ENCODE assay signal across 31 cellular contexts in genomic region chrX:21948897-21949578, GRCh38. TPM values are rescaled to one million over a fixed set of nuclear protein-coding genes. Genes with fewer than 3 reads are reported as not detected.
DNase-seq lines count a peak whose midpoint lies in the region; ATAC-seq, FAIRE-seq and TF ChIP-seq lines count a peak whose summit lies in the region.
"Had no signal": no experiment of that assay in that cellular context is flagged by ENCODE, and none has a peak within 500 bp of the region (broad histone marks: within the 10 kb centered on the region; RNA-seq: fewer than 3 reads in every experiment).

No MANE protein-coding gene starts in this region.

- DNase-seq in activated CD8-positive, alpha-beta memory T cell treated with anti-CD3 and anti-CD28 coated beads, Interleukin-2, amount 10 ng/mL, durations not matched to agents 7 days and 5 days = no peak
- DNase-seq in activated CD8-positive, alpha-beta memory T cell treated with anti-CD3 and anti-CD28 coated beads, Interleukin-2, amount 50 U/mL, for 48 hours = no peak
- DNase-seq in heart right ventricle (no peak), osteocyte (ENCODE audit: extremely low spot score, unreplicated experiment) (peak; percentile 32), NCI-H2171 treated with DMSO at 0.1 percent for 48 hours (lab: John Stamatoyannopoulos, UW) (no peak), NCI-H446 (lab: John Stamatoyannopoulos, UW) (no peak), GM19239 (ENCODE audit: insufficient read length, low spot score) (no peak)
- DNase-seq: activated B cell treated with CpG ODN at 0.5 μM for 24 hours; activated CD4-positive, alpha-beta T cell treated with anti-CD3 and anti-CD28 coated beads, Interleukin-2, amount 10 ng/mL, durations not matched to agents 7 days and 5 days; activated T-cell treated with anti-CD3 and anti-CD28 coated beads, Interleukin-2, amount 50 U/mL, for 72 hours; AML-193; central memory CD4-positive, alpha-beta T cell; DMS153; foreskin fibroblast; HCEC 1CT; NCI-H1436; NCI-H2081; NCI-H345; NCI-H774; right lobe of liver; stimulated activated CD4-positive, alpha-beta T cell treated with anti-CD3 and anti-CD28 coated beads, Interleukin-12 subunit alpha, Interleukin-12 subunit beta, amount 100 ng/mL, for 4 hours; stimulated activated CD4-positive, alpha-beta T cell treated with anti-CD3 and anti-CD28 coated beads, Interleukin-2, amount 100 ng/mL, for 48 hours; tibial artery had no signal

- peaks cover 12% of the 10 kb centered on the region for H3K36me3 Mint-ChIP-seq in activated CD8-positive, alpha-beta memory T cell treated with anti-CD3 and anti-CD28 coated beads, Interleukin-2, amount 10 ng/mL, durations not matched to agents 7 days and 5 days
- no peaks in the 10 kb centered on the region for H3K36me3 Mint-ChIP-seq in osteocyte (ENCODE audit: unreplicated experiment)

- H3K4me1 ChIP-seq in HEK293 (ENCODE audit: control insufficient read depth, insufficient read depth, low read length) (peaks cover 7% of the 10 kb centered on the region), heart right ventricle (peaks cover 0 to 53% (median 11%) of the 10 kb centered on the region in 9 donors)
- H3K4me1 ChIP-seq: parathyroid adenoma, right lobe of liver had no signal

- ATAC-seq in activated CD8-positive, alpha-beta memory T cell treated with anti-CD3 and anti-CD28 coated beads, Interleukin-2, amount 10 ng/mL, durations not matched to agents 7 days and 5 days = no peak
- peak in 6 of 8 donors; percentile 29 to 55 (median 44) for ATAC-seq in heart right ventricle
- ATAC-seq: A549; activated T-cell treated with anti-CD3 and anti-CD28 coated beads, Interleukin-2, amount 50 U/mL, for 72 hours; esophagus mucosa; GM12878; right lobe of liver had no signal

- no peak for FAIRE-seq in GM19239 (lab: Jason Lieb, UNC)
- FAIRE-seq: A549 had no signal

- no peaks in the 10 kb centered on the region for H3K9me3 Mint-ChIP-seq in activated CD8-positive, alpha-beta memory T cell treated with anti-CD3 and anti-CD28 coated beads, Interleukin-2, amount 10 ng/mL, durations not matched to agents 7 days and 5 days (ENCODE audit: low read depth)
- no peaks in the 10 kb centered on the region for H3K9me3 Mint-ChIP-seq in osteocyte (ENCODE audit: unreplicated experiment)
- H3K9me3 Mint-ChIP-seq: activated B cell treated with CpG ODN at 0.5 μM for 24 hours; activated CD4-positive, alpha-beta T cell treated with anti-CD3 and anti-CD28 coated beads, Interleukin-2, amount 10 ng/mL, durations not matched to agents 7 days and 5 days; activated T-cell treated with anti-CD3 and anti-CD28 coated beads, Interleukin-2, amount 50 U/mL, for 72 hours; dendritic cell treated with granulocyte-macrophage colony-stimulating factor and Interleukin-4, amounts not matched to agents 40 ng/mL and 50 ng/mL, for 4 days had no signal

- intact Hi-C loops in heart right ventricle (cut with DNase I) = no loop called here

- no peaks in the 10 kb centered on the region for H3K36me3 ChIP-seq in HEK293 (ENCODE audit: control insufficient read depth in 2 of 2, insufficient read depth in 1 of 2, low read length in 2 of 2)
- no peaks in the 10 kb centered on the region for H3K36me3 ChIP-seq in heart right ventricle
- H3K36me3 ChIP-seq: ascending aorta, right lobe of liver, tibial artery had no signal

- H3K27ac Mint-ChIP-seq in activated CD8-positive, alpha-beta memory T cell treated with anti-CD3 and anti-CD28 coated beads, Interleukin-2, amount 10 ng/mL, durations not matched to agents 7 days and 5 days = peak overlapping the region; percentile 36
- peak overlapping the region; percentile 43 for H3K27ac Mint-ChIP-seq in osteocyte (ENCODE audit: unreplicated experiment)
- H3K27ac Mint-ChIP-seq: activated B cell treated with CpG ODN at 0.5 μM for 24 hours; activated CD4-positive, alpha-beta T cell treated with anti-CD3 and anti-CD28 coated beads, Interleukin-2, amount 10 ng/mL, durations not matched to agents 7 days and 5 days; activated T-cell treated with anti-CD3 and anti-CD28 coated beads, Interleukin-2, amount 50 U/mL, for 72 hours; dendritic cell treated with granulocyte-macrophage colony-stimulating factor and Interleukin-4, amounts not matched to agents 40 ng/mL and 50 ng/mL, for 4 days had no signal

- H3K4me3 Mint-ChIP-seq in activated CD8-positive, alpha-beta memory T cell treated with anti-CD3 and anti-CD28 coated beads, Interleukin-2, amount 10 ng/mL, durations not matched to agents 7 days and 5 days = no peak overlapping the region
- no peak overlapping the region for H3K4me3 Mint-ChIP-seq in osteocyte (ENCODE audit: unreplicated experiment)
- H3K4me3 Mint-ChIP-seq: activated B cell treated with CpG ODN at 0.5 μM for 24 hours; activated CD4-positive, alpha-beta T cell treated with anti-CD3 and anti-CD28 coated beads, Interleukin-2, amount 10 ng/mL, durations not matched to agents 7 days and 5 days; activated T-cell treated with anti-CD3 and anti-CD28 coated beads, Interleukin-2, amount 50 U/mL, for 72 hours; dendritic cell treated with granulocyte-macrophage colony-stimulating factor and Interleukin-4, amounts not matched to agents 40 ng/mL and 50 ng/mL, for 4 days had no signal

- H3K27ac ChIP-seq in HEK293 (ENCODE audit: extremely low read depth, low read depth, low read length) (no peak overlapping the region), heart right ventricle (peak overlapping the region in 2 of 10 donors; percentile 36 to 50)
- H3K27ac ChIP-seq: A549, parathyroid adenoma, right lobe of liver, tibial artery had no signal

- WGBS in heart right ventricle, 2 donors = 46 to 48% methylated on average over 8 of the region's 8 CpGs

- peaks cover 33% of the 10 kb centered on the region for H3K4me1 Mint-ChIP-seq in activated CD8-positive, alpha-beta memory T cell treated with anti-CD3 and anti-CD28 coated beads, Interleukin-2, amount 10 ng/mL, durations not matched to agents 7 days and 5 days
- H3K4me1 Mint-ChIP-seq in osteocyte (ENCODE audit: unreplicated experiment) = peaks cover 62% of the 10 kb centered on the region

- TF ChIP-seq CTCF in HEK293 (tag by site-specific recombination; IDR thresholded peaks at IDR 0.05) = no peak
- no peak for TF ChIP-seq CTCF in heart right ventricle (IDR thresholded peaks at IDR 0.05)
- TF ChIP-seq CTCF in osteocyte (IDR thresholded peaks at IDR 0.05) = no peak

- H3K27me3 Mint-ChIP-seq in activated CD8-positive, alpha-beta memory T cell treated with anti-CD3 and anti-CD28 coated beads, Interleukin-2, amount 10 ng/mL, durations not matched to agents 7 days and 5 days = no peaks in the 10 kb centered on the region
- H3K27me3 Mint-ChIP-seq in osteocyte (ENCODE audit: unreplicated experiment) = no peaks in the 10 kb centered on the region
- H3K27me3 Mint-ChIP-seq: activated B cell treated with CpG ODN at 0.5 μM for 24 hours; activated CD4-positive, alpha-beta T cell treated with anti-CD3 and anti-CD28 coated beads, Interleukin-2, amount 10 ng/mL, durations not matched to agents 7 days and 5 days; dendritic cell treated with granulocyte-macrophage colony-stimulating factor and Interleukin-4, amounts not matched to agents 40 ng/mL and 50 ng/mL, for 4 days had no signal

- CTCF ChIA-PET in activated CD8-positive, alpha-beta memory T cell treated with anti-CD3 and anti-CD28 coated beads, Interleukin-2, amount 10 ng/mL, durations not matched to agents 7 days and 5 days (lab: Charles Lee) = interaction anchor here (0.7 kb wide), 1 partner anchor 23 kb away, joined by 3 read pairs; no protein-coding TSS in a partner anchor
- CTCF ChIA-PET in HEK293 (lab: Yijun Ruan, JAX) = interaction anchor here (0.7 to 1.1 kb wide), 2 partner anchors 108 to 249 kb away, joined by 3 read pairs; no protein-coding TSS in a partner anchor

- POLR2A ChIA-PET in HEK293 (lab: Yijun Ruan, JAX) = no interaction called here

- H3K4me3 ChIP-seq in HEK293 (ENCODE audit: low read depth, low read length) (no peak overlapping the region), heart right ventricle (no peak overlapping the region)
- H3K4me3 ChIP-seq: A549, ascending aorta, GM12878, lung, right lobe of liver, tibial artery had no signal

- no peaks in the 10 kb centered on the region for H3K9me3 ChIP-seq in HEK293 (ENCODE audit: control insufficient read depth, insufficient read depth, low read depth, low read length)
- no peaks in the 10 kb centered on the region for H3K9me3 ChIP-seq in heart right ventricle
- H3K9me3 ChIP-seq: A549, ascending aorta, right lobe of liver, tibial artery had no signal

- H3K27me3 ChIP-seq in heart right ventricle = peaks cover 0 to under 1% (median 0%) of the 10 kb centered on the region in 7 donors
- H3K27me3 ChIP-seq: ascending aorta, right lobe of liver, tibial artery had no signal

TF ChIP-seq in HEK293, 187 proteins besides CTCF, POLR2A, EP300 and RAD21:
- TF ChIP-seq PRDM6 (tag by site-specific recombination; IDR thresholded peaks at IDR 0.05) (peak; percentile 67), ZNF785 (tag by site-specific recombination; IDR thresholded peaks at IDR 0.05) (no peak)

RNA-seq across cellular contexts. Expression of gene SMS, which starts 8.5 kb away (rescaled TPM):
- total RNA-seq in activated CD8-positive, alpha-beta memory T cell treated with anti-CD3 and anti-CD28 coated beads, Interleukin-2, amount 10 ng/mL, durations not matched to agents 7 days and 5 days = 10 to 100 TPM; 76.2 to 95.6 TPM
- 10 to 100 TPM; 44.0 to 70.9 (median 53.5) TPM for total RNA-seq in heart right ventricle
- polyA plus RNA-seq in heart right ventricle = 10 to 100 TPM; 22.3 to 65.4 TPM
- 91.4 and 94.5 TPM in 2 replicates for total RNA-seq in osteocyte
